18 cellular contexts compared by ENCODE assay signal in genomic region chr7:34530211-34530610, GRCh38.
DNase-seq lines count a peak whose midpoint lies in the region; ATAC-seq and TF ChIP-seq lines count a peak whose summit lies in the region.
"Had no signal": no experiment of that assay in that cellular context is flagged by ENCODE, and none has a peak within 500 bp of the region (broad histone marks: within the 10 kb centered on the region; RNA-seq: fewer than 3 reads in every experiment).

No MANE protein-coding gene starts in this region.

- CTCF ChIA-PET in RWPE1 (lab: Yijun Ruan, JAX): no interaction called here

- no peak overlapping the region for H3K4me3 Mint-ChIP-seq in activated T-cell treated with anti-CD3 and anti-CD28 coated beads, Interleukin-2, amount 50 U/mL, for 4 hours
- H3K4me3 Mint-ChIP-seq: CD8-positive, alpha-beta T cell had no signal

- H3K4me1 ChIP-seq in foreskin keratinocyte: no peaks in the 10 kb centered on the region

- H3K27me3 ChIP-seq in foreskin keratinocyte: no peaks in the 10 kb centered on the region

- H3K36me3 Mint-ChIP-seq in activated T-cell treated with anti-CD3 and anti-CD28 coated beads, Interleukin-2, amount 50 U/mL, for 4 hours (ENCODE audit: insufficient read depth): no peaks in the 10 kb centered on the region
- H3K36me3 Mint-ChIP-seq: CD8-positive, alpha-beta T cell had no signal

- no peaks in the 10 kb centered on the region for H3K4me1 Mint-ChIP-seq in activated T-cell treated with anti-CD3 and anti-CD28 coated beads, Interleukin-2, amount 50 U/mL, for 4 hours (ENCODE audit: low read depth)

- DNase-seq in DMS53 treated with DMSO at 0.1 percent for 48 hours (lab: John Stamatoyannopoulos, UW; ENCODE audit: unreplicated experiment) (peak; percentile 52), RWPE1 (ENCODE audit: low spot score) (peak; percentile 11), foreskin keratinocyte (peak; percentile 33 to 81), NCI-H1092 (lab: John Stamatoyannopoulos, UW) (no peak), ureter (ENCODE audit: low spot score) (no peak)
- DNase-seq in activated T-cell treated with anti-CD3 and anti-CD28 coated beads, Interleukin-2, amount 50 U/mL, for 4 hours: no peak
- DNase-seq: C1 segment of cervical spinal cord; Calu3; CD8-positive, alpha-beta T cell; DMS153; GF-D8; KG1; NCI-H1694 treated with DMSO at 0.1 percent for 48 hours; NCI-H446 treated with DMSO at 0.1 percent for 48 hours; NCI-H526 treated with DMSO at 0.1 percent for 48 hours; OCI-M1; SHP77 had no signal

- POLR2A ChIA-PET in RWPE1 (lab: Yijun Ruan, JAX; ENCODE audit: low non-redundant PET): no interaction called here

- peaks cover 23% of the 10 kb centered on the region for H3K9me3 Mint-ChIP-seq in activated T-cell treated with anti-CD3 and anti-CD28 coated beads, Interleukin-2, amount 50 U/mL, for 4 hours

- no peak for TF ChIP-seq CTCF in RWPE1 (conservative IDR thresholded peaks at IDR 0.05; ENCODE audit: low read depth)
- no peak for TF ChIP-seq CTCF in foreskin keratinocyte (conservative IDR thresholded peaks at IDR 0.05)

- H3K27me3 Mint-ChIP-seq in activated T-cell treated with anti-CD3 and anti-CD28 coated beads, Interleukin-2, amount 50 U/mL, for 4 hours (ENCODE audit: low read depth): no peaks in the 10 kb centered on the region

- ATAC-seq in foreskin keratinocyte (peak; percentile 65), GM18868 (IDR thresholded peaks at IDR 0.05; ENCODE audit: unreplicated experiment) (no peak)
- no peak for ATAC-seq in activated T-cell treated with anti-CD3 and anti-CD28 coated beads, Interleukin-2, amount 50 U/mL, for 4 hours
- ATAC-seq: CD8-positive, alpha-beta T cell had no signal

- H3K27ac ChIP-seq in RWPE1 (no peak overlapping the region), foreskin keratinocyte (no peak overlapping the region)

Comparison
In these comparisons a context has a peak if more than half of its experiments do, and no peak if none do; other contexts are left out.
1. DNase-seq: peak in DMS53 treated with DMSO at 0.1 percent for 48 hours (single experiment), RWPE1 (single experiment) and foreskin keratinocyte (2 of 2); none in NCI-H1092 (single experiment), ureter (single experiment) and activated T-cell treated with anti-CD3 and anti-CD28 coated beads, Interleukin-2, amount 50 U/mL, for 4 hours (single experiment).